26 cellular contexts compared by ENCODE assay signal in genomic region chr16:66065869-66066403, GRCh38.
"Had no signal": no experiment of that assay in that cellular context is flagged by ENCODE, and none has a peak within 500 bp of the region (broad histone marks: within the 10 kb centered on the region; RNA-seq: fewer than 3 reads in every experiment).

No MANE protein-coding gene starts in this region.

- ATAC-seq: naive thymus-derived CD8-positive, alpha-beta T cell had no signal

- H3K4me1 Mint-ChIP-seq: activated naive CD8-positive, alpha-beta T cell treated with anti-CD3 and anti-CD28 coated beads, Interleukin-2, amount 10 ng/mL, durations not matched to agents 7 days and 5 days; naive thymus-derived CD8-positive, alpha-beta T cell had no signal

- H3K27me3 ChIP-seq: esophagus muscularis mucosa, neural progenitor cell, right lobe of liver, uterus had no signal

- H3K4me2 ChIP-seq: neural progenitor cell, smooth muscle cell had no signal

- H3K9me3 Mint-ChIP-seq: activated naive CD4-positive, alpha-beta T cell treated with anti-CD3 and anti-CD28 coated beads for 36 hours; activated naive CD8-positive, alpha-beta T cell treated with anti-CD3 and anti-CD28 coated beads, Interleukin-2, amount 10 ng/mL, durations not matched to agents 7 days and 5 days; activated T-helper 1 cell treated with anti-CD3 and anti-CD28 coated beads, Interleukin-12 subunit alpha, Interleukin-12 subunit beta, Interleukin-2, Interleukin-4 antibody, amounts not matched to agents 30 ng/mL and 10 ng/mL and 1 ng/mL, durations not matched to agents 14 hours and 24 hours and 36 hours; dendritic cell treated with granulocyte-macrophage colony-stimulating factor and Interleukin-4, amounts not matched to agents 40 ng/mL and 50 ng/mL, for 4 days; mesothelial cell of epicardium had no signal

- H3K4me1 ChIP-seq: right lobe of liver, uterus had no signal

- H3K9ac ChIP-seq: neural progenitor cell had no signal

- H3K36me3 Mint-ChIP-seq: activated naive CD8-positive, alpha-beta T cell treated with anti-CD3 and anti-CD28 coated beads, Interleukin-2, amount 10 ng/mL, durations not matched to agents 7 days and 5 days; mesothelial cell of epicardium; naive thymus-derived CD8-positive, alpha-beta T cell; neural progenitor cell had no signal

- H3K27ac Mint-ChIP-seq: activated naive CD4-positive, alpha-beta T cell treated with anti-CD3 and anti-CD28 coated beads for 36 hours; activated naive CD8-positive, alpha-beta T cell treated with anti-CD3 and anti-CD28 coated beads, Interleukin-2, amount 10 ng/mL, durations not matched to agents 7 days and 5 days; activated T-helper 1 cell treated with anti-CD3 and anti-CD28 coated beads, Interleukin-12 subunit alpha, Interleukin-12 subunit beta, Interleukin-2, Interleukin-4 antibody, amounts not matched to agents 30 ng/mL and 10 ng/mL and 1 ng/mL, durations not matched to agents 14 hours and 24 hours and 36 hours; dendritic cell treated with granulocyte-macrophage colony-stimulating factor and Interleukin-4, amounts not matched to agents 40 ng/mL and 50 ng/mL, for 4 days; mesothelial cell of epicardium; naive thymus-derived CD8-positive, alpha-beta T cell; neural progenitor cell had no signal

- H3K36me3 ChIP-seq: brain microvascular endothelial cell, esophagus muscularis mucosa, neural progenitor cell, right lobe of liver, thoracic aorta, uterus had no signal

- H3K4me3 ChIP-seq: esophagus muscularis mucosa, neural progenitor cell, right lobe of liver, smooth muscle cell, thoracic aorta, uterus had no signal

- H2AFZ ChIP-seq: neural progenitor cell had no signal

- H3K4me3 Mint-ChIP-seq: activated naive CD4-positive, alpha-beta T cell treated with anti-CD3 and anti-CD28 coated beads for 36 hours; activated naive CD8-positive, alpha-beta T cell treated with anti-CD3 and anti-CD28 coated beads, Interleukin-2, amount 10 ng/mL, durations not matched to agents 7 days and 5 days; activated T-helper 1 cell treated with anti-CD3 and anti-CD28 coated beads, Interleukin-12 subunit alpha, Interleukin-12 subunit beta, Interleukin-2, Interleukin-4 antibody, amounts not matched to agents 30 ng/mL and 10 ng/mL and 1 ng/mL, durations not matched to agents 14 hours and 24 hours and 36 hours; dendritic cell treated with granulocyte-macrophage colony-stimulating factor and Interleukin-4, amounts not matched to agents 40 ng/mL and 50 ng/mL, for 4 days; mesothelial cell of epicardium; naive thymus-derived CD8-positive, alpha-beta T cell; neural progenitor cell had no signal

- H3K9me3 ChIP-seq: esophagus muscularis mucosa, right lobe of liver, thoracic aorta, uterus had no signal

- H3K27ac ChIP-seq: brain microvascular endothelial cell, neural progenitor cell, right lobe of liver, thoracic aorta, uterus, VCaP had no signal

- DNase-seq: activated CD4-positive, alpha-beta T cell treated with anti-CD3 and anti-CD28 coated beads for 4 hours; activated CD4-positive, alpha-beta T cell treated with anti-CD3 and anti-CD28 coated beads, Interleukin-2, amount 50 U/mL, for 48 hours; activated CD8-positive, alpha-beta memory T cell treated with anti-CD3 and anti-CD28 coated beads for 24 hours; activated effector memory CD4-positive, alpha-beta T cell treated with anti-CD3 and anti-CD28 coated beads, Interleukin-2, amount 50 U/mL, for 16 hours; activated naive CD4-positive, alpha-beta T cell treated with anti-CD3 and anti-CD28 coated beads for 36 hours; activated naive CD8-positive, alpha-beta T cell treated with anti-CD3 and anti-CD28 coated beads, Interleukin-2, amount 10 ng/mL, durations not matched to agents 7 days and 5 days; amniotic stem cell; brain microvascular endothelial cell; caudate nucleus; glutamatergic neuron; naive thymus-derived CD8-positive, alpha-beta T cell; occipital lobe; posterior cingulate gyrus; right lobe of liver; stimulated activated CD4-positive, alpha-beta T cell treated with anti-CD3 and anti-CD28 coated beads, Interleukin-15, amount 100 ng/mL, for 24 hours; stimulated activated naive CD4-positive, alpha-beta T cell treated with Interleukin-2 at 50 U/mL for 16 hours; trophoblast cell; uterus had no signal
